In the genomic region with DNA sequence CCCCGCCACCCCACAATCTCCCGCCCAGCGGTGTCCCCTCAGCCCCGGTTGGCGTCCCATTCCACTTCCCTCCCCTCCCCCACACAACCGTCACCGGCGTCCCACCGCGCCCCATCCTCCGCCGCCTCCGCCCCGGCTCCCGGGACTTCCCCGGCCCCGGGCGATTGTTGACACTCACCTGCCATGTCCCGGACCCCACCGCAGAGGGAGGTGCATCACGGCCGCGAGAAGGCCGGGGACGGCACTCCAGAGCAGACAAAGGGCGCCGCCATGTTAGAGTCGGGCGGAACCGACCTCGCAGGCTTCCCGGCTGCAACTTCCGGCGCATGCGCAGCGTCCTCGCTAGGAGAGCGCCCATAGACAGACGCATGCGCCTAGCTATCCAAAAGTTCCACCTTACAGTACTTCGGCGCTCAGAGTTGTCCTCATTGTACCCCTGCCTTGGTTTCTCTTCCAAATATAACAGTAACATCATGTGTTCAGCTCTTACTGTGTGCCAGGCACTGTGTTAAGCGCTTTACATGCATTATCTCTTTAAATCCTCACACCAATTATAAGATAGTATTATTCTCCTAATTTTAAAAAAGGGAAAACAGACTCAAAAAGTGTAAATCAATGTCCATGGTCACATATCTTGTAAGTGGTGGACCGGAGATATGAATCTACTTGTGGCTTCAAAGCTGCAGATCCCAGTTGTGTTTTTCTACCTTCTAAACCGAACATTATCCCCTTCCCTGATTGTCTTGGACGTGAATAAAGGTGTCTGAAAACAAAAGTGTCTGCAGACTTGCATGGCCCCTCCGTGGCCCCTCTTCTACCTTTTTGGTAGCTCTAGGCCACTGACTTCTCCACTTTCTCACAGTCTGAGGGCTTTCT, we compare ENCODE assay signal across 8 cellular contexts. TPM values are rescaled to one million over a fixed set of nuclear protein-coding genes. Genes with fewer than 3 reads are reported as not detected.
DNase-seq lines count a peak whose midpoint lies in the region; ATAC-seq, FAIRE-seq and TF ChIP-seq lines count a peak whose summit lies in the region.

A gene (minus strand): TSS at position 297 of the 876 bp plus-strand sequence. CDS start 27,606 bp downstream, outside the sequence.

- H3K79me2 ChIP-seq in H1 (ENCODE audit: control insufficient read depth in 1 of 2, insufficient read depth in 2 of 2, low read length in 2 of 2), result peaks cover 0 to 12% of the 10 kb centered on the region in 2 experiments; a peak in 2 of 4 replicates

- no peak for FAIRE-seq in H1 (lab: Jason Lieb, UNC)

- WGBS in H1 (ENCODE audit: extremely low coverage in 1 of 2, insufficient coverage in 1 of 2, insufficient read length in 1 of 2, insufficient replicate concordance in 2 of 2, low coverage in 1 of 2, low lambda C conversion rate in 2 of 2, missing lambda C conversion rate in 1 of 2), 2 experiments, result 9% methylated on average over 41 of the region's 47 CpGs; no CpG with 5 or more reads in 1 of the 2 experiments
- 9% methylated on average over 41 of the region's 47 CpGs for WGBS in mesenchymal stem cell

- no peak within 1 kb of the TSS for H2BK20ac ChIP-seq in H1 (ENCODE audit: low read length)

- H2BK12ac ChIP-seq in H1 (ENCODE audit: low read depth, low read length), result 0 out of 2 replicates have a peak within 1 kb of the TSS, but pooled peaks have one; percentile 60
- H2BK12ac ChIP-seq in mesenchymal stem cell (ENCODE audit: low read length in 2 of 2), result no peak within 1 kb of the TSS

- H2BK5ac ChIP-seq in H1 (ENCODE audit: low read depth, low read length), result no peak within 1 kb of the TSS
- H2BK5ac ChIP-seq in mesenchymal stem cell (ENCODE audit: low read depth, low read length, poor library complexity, severe bottlenecking), result no peak within 1 kb of the TSS

- POLR2A ChIA-PET in H1 (lab: Charles Lee; ENCODE audit: partially characterized antibody), result interaction anchor here (0.8 to 2.5 kb wide), 10 partner anchors 12 to 214 kb away, joined by 3 to 10 read pairs (median 4); a partner anchor contains a TSS

- no peak for TF ChIP-seq CTCF in H1 (IDR thresholded peaks at IDR 0.05; ENCODE audit: control extremely low read depth in 1 of 3, insufficient read depth in 1 of 3, low read depth in 1 of 3, low read length in 3 of 3)

- peak; percentile 60 for ATAC-seq in GM21367 (IDR thresholded peaks at IDR 0.05; ENCODE audit: unreplicated experiment)

- no peak within 1 kb of the TSS for H3K18ac ChIP-seq in H1 (ENCODE audit: extremely low read depth, low read length)
- peak within 1 kb of the TSS in 1 of 2 experiments; percentile 89 for H3K18ac ChIP-seq in mesenchymal stem cell (ENCODE audit: low read depth in 1 of 2, low read length in 2 of 2)

- H3K56ac ChIP-seq in H1 (replicated peaks; ENCODE audit: insufficient read length, low read depth, low read length), result peak within 1 kb of the TSS; percentile 63

- peak within 1 kb of the TSS; percentile 70 to 87 (median 80) for H3K4me3 ChIP-seq in H1 (ENCODE audit: extremely low read depth in 1 of 4, insufficient read depth in 2 of 4, low read depth in 3 of 4, low read length in 4 of 4)
- H3K4me3 ChIP-seq in mesenchymal stem cell (ENCODE audit: insufficient read depth in 1 of 2, low read depth in 1 of 2, low read length in 2 of 2), result peak within 1 kb of the TSS; percentile 82

- H4K5ac ChIP-seq in H1 (ENCODE audit: insufficient read length, low read depth, low read length), result peak within 1 kb of the TSS; percentile 51

- H3K4me1 ChIP-seq in H1 (replicated peaks in 1 of 4; ENCODE audit: control insufficient read depth in 3 of 4, insufficient read depth in 4 of 4, low read length in 3 of 4), result peaks cover 0 to 4% (median 0%) of the 10 kb centered on the region in 4 experiments; a peak in 1 of 7 replicates
- peaks cover 2% of the 10 kb centered on the region for H3K4me1 ChIP-seq in mesenchymal stem cell (ENCODE audit: control insufficient read depth, insufficient read depth, low read depth, low read length)

- peaks cover 6% of the 10 kb centered on the region; the same call in 1 of the 2 replicates for H3K79me1 ChIP-seq in H1 (ENCODE audit: low read depth, low read length)
- peaks cover 6% of the 10 kb centered on the region for H3K79me1 ChIP-seq in mesenchymal stem cell (replicated peaks; ENCODE audit: low read length, poor library complexity, severe bottlenecking)

- no peak within 1 kb of the TSS for H3K23ac ChIP-seq in H1 (ENCODE audit: insufficient read length)
- H3K23ac ChIP-seq in mesenchymal stem cell (ENCODE audit: low read length in 2 of 2), result peak within 1 kb of the TSS in 1 of 2 experiments; percentile 88

- H2AK5ac ChIP-seq in H1 (ENCODE audit: low read depth, low read length), result no peak within 1 kb of the TSS
- H2AK5ac ChIP-seq in mesenchymal stem cell (ENCODE audit: low read length, severe bottlenecking), result no peak within 1 kb of the TSS

- CTCF ChIA-PET in H1 (lab: Charles Lee; ENCODE audit: partially characterized antibody), result interaction anchor here (0.6 to 5.7 kb wide), 13 partner anchors 10 to 269 kb away, joined by 3 to 53 read pairs (median 5); no protein-coding TSS in a partner anchor

- TF ChIP-seq RAD21 in H1 (IDR thresholded peaks at IDR 0.05 in 1 of 2, conservative IDR thresholded peaks at IDR 0.05 in 1 of 2; ENCODE audit: low read depth in 2 of 2, low read length in 2 of 2), result no peak

- no peaks in the 10 kb centered on the region for H3K23me2 ChIP-seq in H1 (ENCODE audit: low read depth, low read length)

- H2BK15ac ChIP-seq in H1 (ENCODE audit: low read length) (no peak within 1 kb of the TSS), mesenchymal stem cell (ENCODE audit: low read depth, poor library complexity, severe bottlenecking) (peak within 1 kb of the TSS; percentile 40)

- TF ChIP-seq EP300 in H1 (IDR thresholded peaks at IDR 0.05; ENCODE audit: borderline replicate concordance in 1 of 2, low read depth in 2 of 2, low read length in 2 of 2), result peak in 1 of 2 experiments; percentile 30; a peak in 1 of 3 replicates

- H3K27me3 ChIP-seq in H1 (replicated peaks in 1 of 4; ENCODE audit: control insufficient read depth in 3 of 4, extremely low read depth in 1 of 4, insufficient read depth in 3 of 4, low read length in 3 of 4) (no peaks in the 10 kb centered on the region), mesenchymal stem cell (ENCODE audit: control insufficient read depth in 1 of 2, insufficient read depth in 1 of 2, low read length in 2 of 2) (no peaks in the 10 kb centered on the region)

- H4K8ac ChIP-seq in H1 (ENCODE audit: extremely low read depth, insufficient read depth, low read length), result peak within 1 kb of the TSS; percentile 86; the same call in 1 of the 2 replicates
- peak within 1 kb of the TSS; percentile 87 for H4K8ac ChIP-seq in mesenchymal stem cell (ENCODE audit: low read length)

- H2AFZ ChIP-seq in H1 (ENCODE audit: low read length), result peak within 1 kb of the TSS; percentile 91
- peak within 1 kb of the TSS; percentile 89 for H2AFZ ChIP-seq in mesenchymal stem cell (ENCODE audit: low read depth, low read length)

- H3K4me2 ChIP-seq in H1 (ENCODE audit: insufficient read depth in 1 of 2, low read depth in 2 of 2, low read length in 2 of 2), result peak within 1 kb of the TSS; percentile 69 to 84
- peak within 1 kb of the TSS; percentile 89 for H3K4me2 ChIP-seq in mesenchymal stem cell (ENCODE audit: low read length, poor library complexity, severe bottlenecking)

- peaks cover 0 to 3% of the 10 kb centered on the region in 2 experiments for H4K20me1 ChIP-seq in H1 (replicated peaks in 1 of 2; ENCODE audit: control insufficient read depth in 1 of 2, insufficient read depth in 2 of 2, low read length in 2 of 2)

- H2BK120ac ChIP-seq in H1 (replicated peaks; ENCODE audit: low read depth, low read length) (no peak within 1 kb of the TSS), mesenchymal stem cell (ENCODE audit: low read depth, low read length) (peak within 1 kb of the TSS; percentile 76)

- H3K36me3 ChIP-seq in H1 (ENCODE audit: control insufficient read depth in 2 of 4, insufficient read depth in 4 of 4, low read length in 3 of 4) (peaks cover 0 to 4% (median 3%) of the 10 kb centered on the region in 4 experiments; a peak in 2 of 8 replicates), mesenchymal stem cell (ENCODE audit: control insufficient read depth in 1 of 2, insufficient read depth in 2 of 2, low read depth in 1 of 2, low read length in 2 of 2) (peaks cover 12 to 22% of the 10 kb centered on the region in 2 experiments)

- H3K9ac ChIP-seq in H1 (replicated peaks in 1 of 4; ENCODE audit: extremely low read depth in 1 of 4, low read depth in 3 of 4, low read length in 3 of 4), result peak within 1 kb of the TSS in 3 of 4 experiments; percentile 3 to 81 (median 25); a peak in 4 of 7 replicates
- peak within 1 kb of the TSS; percentile 91 for H3K9ac ChIP-seq in mesenchymal stem cell (ENCODE audit: low read length)

- H3K27ac ChIP-seq in H1 (ENCODE audit: low read depth, low read length) (no peak within 1 kb of the TSS), mesenchymal stem cell (ENCODE audit: low read length, poor library complexity, severe bottlenecking) (peak within 1 kb of the TSS; percentile 50)

- H3K9me3 ChIP-seq in H1 (ENCODE audit: insufficient read depth in 2 of 2, low read depth in 1 of 2, low read length in 1 of 2), result no peaks in the 10 kb centered on the region
- peaks cover 4% of the 10 kb centered on the region for H3K9me3 ChIP-seq in mesenchymal stem cell (ENCODE audit: control insufficient read depth, low read length)

- H4K91ac ChIP-seq in H1 (replicated peaks; ENCODE audit: insufficient read length, low read length) (no peak within 1 kb of the TSS), mesenchymal stem cell (ENCODE audit: low read length) (peak within 1 kb of the TSS; percentile 70)

- H3K4ac ChIP-seq in H1 (replicated peaks; ENCODE audit: insufficient read length, low read depth, low read length) (no peak within 1 kb of the TSS), mesenchymal stem cell (ENCODE audit: low read depth in 1 of 2, low read length in 2 of 2) (peak within 1 kb of the TSS; percentile 24 to 65)

- TF ChIP-seq POLR2A in H1 (IDR thresholded peaks at IDR 0.05; ENCODE audit: control extremely low read depth in 1 of 2, low read depth in 2 of 2, low read length in 2 of 2), result peak in 1 of 2 experiments; percentile 70; a peak in 2 of 3 replicates

- H3K14ac ChIP-seq in H1 (ENCODE audit: insufficient read length) (peak within 1 kb of the TSS; percentile 89), mesenchymal stem cell (ENCODE audit: low read length in 2 of 2) (peak within 1 kb of the TSS in 1 of 2 experiments; percentile 47)

- DNase-seq in CMK (ENCODE audit: low read depth) (peak; percentile 93), HUDEP-2 (lab: John Stamatoyannopoulos, UW; ENCODE audit: unreplicated experiment in 76 of 76) (peak in 73 of 76 experiments; percentile 55 to 92 (median 83)), NOMO-1 treated with dmso at 0.1 percent for 144 hours (lab: John Stamatoyannopoulos, UW; ENCODE audit: unreplicated experiment) (peak; percentile 87), H1 (ENCODE audit: low read depth in 1 of 2, low spot score in 2 of 2) (peak; percentile 83 to 95), mesenchymal stem cell (peak; percentile 92)
- DNase-seq in activated CD8-positive, alpha-beta memory T cell treated with anti-CD3 and anti-CD28 coated beads for 48 hours (ENCODE audit: low read depth in 2 of 3, low spot score in 2 of 3), result peak; percentile 84 to 93 (median 92)
- DNase-seq in stimulated activated CD8-positive, alpha-beta memory T cell treated with anti-CD3 and anti-CD28 coated beads, Interleukin-12 subunit alpha, Interleukin-12 subunit beta, amount 100 ng/mL, for 24 hours (ENCODE audit: extremely low read depth), result peak; percentile 87

RNA-seq across cellular contexts. Expression of the gene that starts here (rescaled TPM):
- total RNA-seq in H1 (2021; fragmentation: NEBNext Ultra II Directional; extraction: Animal tissue kit (Norgen Biotek cat#: 25700)), result 24.3 and 24.7 TPM in 2 replicates
- 36.2 and 58.6 TPM in 2 replicates for polyA plus RNA-seq in H1 (2011; rRNA removed)
- polyA plus RNA-seq in H1 (2011; cell fraction: cytosol; rRNA removed), result 44.4 TPM
- polyA plus RNA-seq in H1 (2011; cell fraction: nucleus; rRNA removed), result 137 TPM
- polyA plus RNA-seq in H1 (2012, experiment 1 of 2), result 14.4 to 31.6 TPM (median 26.8 TPM) in 4 replicates
- 25.5 TPM for polyA plus RNA-seq in H1 (2012, experiment 2 of 2)
- 17.0 TPM for polyA plus RNA-seq in H1 (2013, experiment 1 of 2)
- 16.2 TPM for polyA plus RNA-seq in H1 (2013, experiment 2 of 2)
- 27.1 and 35.6 TPM in 2 replicates for polyA minus RNA-seq in H1 (2011; rRNA and poly(A)+ RNA removed)
- 20.1 TPM for polyA minus RNA-seq in H1 (2011; cell fraction: cytosol; rRNA and poly(A)+ RNA removed)
- polyA minus RNA-seq in H1 (2011; cell fraction: nucleus; rRNA and poly(A)+ RNA removed), result 32.4 TPM
- polyA plus RNA-seq in mesenchymal stem cell (2013, experiment 1 of 2), result 17.2 TPM
- 16.9 TPM for polyA plus RNA-seq in mesenchymal stem cell (2013, experiment 2 of 2)
